19 cellular contexts compared by ENCODE assay signal in genomic region chr9:123453904-123454321, GRCh38.
DNase-seq lines count a peak whose midpoint lies in the region; ATAC-seq and TF ChIP-seq lines count a peak whose summit lies in the region.
"Had no signal": no experiment of that assay in that cellular context is flagged by ENCODE, and none has a peak within 500 bp of the region (broad histone marks: within the 10 kb centered on the region; RNA-seq: fewer than 3 reads in every experiment).

No MANE protein-coding gene starts in this region.

- TF ChIP-seq POLR2A in Peyer's patch (IDR thresholded peaks at IDR 0.05), result no peak

- H3K27ac ChIP-seq in right cardiac atrium (ENCODE audit: low read length) (no peak overlapping the region), Peyer's patch (no peak overlapping the region)

- H3K36me3 ChIP-seq in Peyer's patch, result peaks cover 0 to 9% (median 0%) of the 10 kb centered on the region in 3 donors

- intact Hi-C loops in right cardiac atrium (cut with DNase I), result no loop called here
- intact Hi-C loops in posterior cingulate gyrus (cut with DNase I), result no loop called here

- H3K4me3 ChIP-seq in right cardiac atrium (ENCODE audit: low read length) (no peak overlapping the region), Peyer's patch (no peak overlapping the region)

- ATAC-seq in right cardiac atrium (peak; percentile 86 to 93), GM21825 (IDR thresholded peaks at IDR 0.05; ENCODE audit: unreplicated experiment) (no peak)
- ATAC-seq: activated CD4-positive, alpha-beta T cell treated with anti-CD3 and anti-CD28 coated beads for 36 hours; HCT116; naive thymus-derived CD4-positive, alpha-beta T cell; stimulated activated effector memory CD8-positive, alpha-beta T cell treated with anti-CD3 and anti-CD28 coated beads, Interleukin-12 subunit alpha, Interleukin-12 subunit beta, amount 100 ng/mL, for 72 hours had no signal

- DNase-seq in COLO829 (ENCODE audit: low spot score) (peak; percentile 94), cerebellar cortex (ENCODE audit: low spot score) (peak; percentile 25), right cardiac atrium (peak; percentile 87 to 93 (median 88)), posterior cingulate gyrus (peak; percentile 56 to 95 (median 70)), Peyer's patch (no peak), NCI-H128 (lab: John Stamatoyannopoulos, UW; ENCODE audit: unreplicated experiment) (no peak)
- DNase-seq in stimulated activated CD4-positive, alpha-beta T cell treated with anti-CD3 and anti-CD28 coated beads, Interleukin-4, amount 100 ng/mL, for 24 hours, result no peak
- DNase-seq: activated CD4-positive, alpha-beta T cell treated with anti-CD3 and anti-CD28 coated beads for 36 hours; activated CD8-positive, alpha-beta memory T cell treated with anti-CD3 and anti-CD28 coated beads, Interleukin-2, amount 50 U/mL, for 4 hours; AML-193; central memory CD4-positive, alpha-beta T cell; DMS 273 treated with DMSO at 0.1 percent for 48 hours; naive thymus-derived CD4-positive, alpha-beta T cell; NCI-H1092 treated with DMSO at 0.1 percent for 48 hours; NCI-H2227 treated with DMSO at 0.1 percent for 48 hours; T1000 had no signal

- H3K4me1 ChIP-seq in right cardiac atrium (ENCODE audit: control insufficient read depth, insufficient read depth, low read length) (peaks cover 2% of the 10 kb centered on the region), Peyer's patch (peaks cover 0 to 16% (median 0%) of the 10 kb centered on the region in 4 donors)

- no peak for TF ChIP-seq CTCF in Peyer's patch (IDR thresholded peaks at IDR 0.05)

- WGBS in right cardiac atrium, result 73% methylated on average over 7 of the region's 7 CpGs

- H3K9me3 ChIP-seq in right cardiac atrium (ENCODE audit: control insufficient read depth, low read length), result no peaks in the 10 kb centered on the region
- no peaks in the 10 kb centered on the region for H3K9me3 ChIP-seq in Peyer's patch

- H3K27me3 ChIP-seq in right cardiac atrium (ENCODE audit: control insufficient read depth, insufficient read depth) (no peaks in the 10 kb centered on the region), Peyer's patch (no peaks in the 10 kb centered on the region)

Comparison
In these comparisons a context has a peak if more than half of its experiments do, and no peak if none do; other contexts are left out.
1. DNase-seq: peak in COLO829 (single experiment), cerebellar cortex (single experiment), right cardiac atrium (3 of 3) and posterior cingulate gyrus (10 of 10); none in Peyer's patch (0 of 3), stimulated activated CD4-positive, alpha-beta T cell treated with anti-CD3 and anti-CD28 coated beads, Interleukin-4, amount 100 ng/mL, for 24 hours (single experiment) and NCI-H128 (single experiment).